Comparison of ENCODE assay signal across 38 cellular contexts in the genomic region with DNA sequence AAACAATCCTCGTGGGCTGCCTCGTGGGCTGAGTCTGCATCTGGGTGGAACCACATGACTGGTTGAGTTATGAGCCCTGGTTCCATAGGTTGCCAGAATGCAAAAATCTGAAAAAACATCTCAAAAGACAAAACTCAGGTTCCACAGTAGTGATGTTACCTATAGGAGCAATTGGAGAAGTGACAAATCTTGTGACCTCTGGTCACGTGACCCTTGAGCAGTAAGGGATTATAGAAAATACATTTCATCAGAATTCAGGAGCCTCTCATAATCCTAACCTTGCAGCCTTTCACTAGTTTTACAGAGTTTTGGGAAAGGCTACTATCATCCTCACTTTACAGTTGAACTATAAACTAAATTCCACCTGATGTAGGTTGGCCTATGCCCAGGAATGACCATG. TPM values are rescaled to one million over a fixed set of nuclear protein-coding genes. Genes with fewer than 3 reads are reported as not detected.
"Had no signal": no experiment of that assay in that cellular context is flagged by ENCODE, and none has a peak within 500 bp of the region (broad histone marks: within the 10 kb centered on the region; RNA-seq: fewer than 3 reads in every experiment).

No MANE protein-coding gene starts in this region.

- H3K27me3 ChIP-seq: adrenal gland, body of pancreas, brain microvascular endothelial cell, breast epithelium had no signal

- H3K27ac ChIP-seq: adrenal gland, body of pancreas, brain microvascular endothelial cell, breast epithelium, VCaP had no signal

- H3K4me3 ChIP-seq: adrenal gland, body of pancreas, breast epithelium had no signal

- H3K36me3 Mint-ChIP-seq: activated CD4-positive, alpha-beta memory T cell treated with anti-CD3 and anti-CD28 coated beads for 36 hours; activated naive CD4-positive, alpha-beta T cell treated with anti-CD3 and anti-CD28 coated beads, Interleukin-2, amount 50 U/mL, for 72 hours; activated naive CD8-positive, alpha-beta T cell treated with anti-CD3 and anti-CD28 coated beads for 36 hours had no signal

- ATAC-seq: activated CD8-positive, alpha-beta T cell treated with anti-CD3 and anti-CD28 coated beads for 36 hours; activated T-cell treated with anti-CD3 and anti-CD28 coated beads, Interleukin-2, amount 50 U/mL, for 4 hours; activated T-helper 17 cell treated with anti-CD3 and anti-CD28 coated beads, Interleukin-2, amount 50 U/mL, for 72 hours; body of pancreas had no signal

- H3K36me3 ChIP-seq: adrenal gland, brain microvascular endothelial cell, breast epithelium had no signal

- H3K27ac Mint-ChIP-seq: activated B cell treated with CpG ODN at 0.5 μM for 24 hours; activated CD4-positive, alpha-beta memory T cell treated with anti-CD3 and anti-CD28 coated beads for 36 hours; activated CD8-positive, alpha-beta T cell treated with anti-CD3 and anti-CD28 coated beads for 36 hours; activated naive CD4-positive, alpha-beta T cell treated with anti-CD3 and anti-CD28 coated beads for 36 hours; activated naive CD4-positive, alpha-beta T cell treated with anti-CD3 and anti-CD28 coated beads, Interleukin-2, amount 50 U/mL, for 72 hours; activated naive CD8-positive, alpha-beta T cell treated with anti-CD3 and anti-CD28 coated beads for 36 hours; activated T-cell treated with anti-CD3 and anti-CD28 coated beads, Interleukin-2, amount 50 U/mL, for 72 hours; activated T-helper 1 cell treated with anti-CD3 and anti-CD28 coated beads, Interleukin-12 subunit alpha, Interleukin-12 subunit beta, Interleukin-2, Interleukin-4 antibody, amounts not matched to agents 30 ng/mL and 10 ng/mL and 1 ng/mL, durations not matched to agents 14 hours and 24 hours and 36 hours; activated T-helper 17 cell treated with anti-CD3 and anti-CD28 coated beads, Interleukin-2, amount 50 U/mL, for 72 hours; T-helper 1 cell treated with Interleukin-12 subunit alpha and Interleukin-12 subunit beta and Interleukin-4 antibody, amounts not matched to agents 30 μg/mL and 1 μg/mL, for 36 hours; T-helper 2 cell treated with Interferon-gamma antibody and Interleukin-4, amounts not matched to agents 5 μg/mL and 100 μg/mL, for 36 hours had no signal

- H3K9me3 Mint-ChIP-seq: activated CD4-positive, alpha-beta memory T cell treated with anti-CD3 and anti-CD28 coated beads for 36 hours; activated CD8-positive, alpha-beta T cell treated with anti-CD3 and anti-CD28 coated beads for 36 hours; activated naive CD4-positive, alpha-beta T cell treated with anti-CD3 and anti-CD28 coated beads for 36 hours; activated naive CD8-positive, alpha-beta T cell treated with anti-CD3 and anti-CD28 coated beads for 36 hours; activated T-cell treated with anti-CD3 and anti-CD28 coated beads, Interleukin-2, amount 50 U/mL, for 4 hours; activated T-cell treated with anti-CD3 and anti-CD28 coated beads, Interleukin-2, amount 50 U/mL, for 72 hours; activated T-helper 1 cell treated with anti-CD3 and anti-CD28 coated beads, Interleukin-12 subunit alpha, Interleukin-12 subunit beta, Interleukin-2, Interleukin-4 antibody, amounts not matched to agents 30 ng/mL and 10 ng/mL and 1 ng/mL, durations not matched to agents 14 hours and 24 hours and 36 hours; activated T-helper 17 cell treated with anti-CD3 and anti-CD28 coated beads, Interleukin-2, amount 50 U/mL, for 72 hours; T-helper 1 cell treated with Interleukin-12 subunit alpha and Interleukin-12 subunit beta and Interleukin-4 antibody, amounts not matched to agents 30 μg/mL and 1 μg/mL, for 36 hours; T-helper 2 cell treated with Interferon-gamma antibody and Interleukin-4, amounts not matched to agents 5 μg/mL and 100 μg/mL, for 36 hours had no signal

- H3K4me1 ChIP-seq: adrenal gland, body of pancreas, breast epithelium had no signal

- FAIRE-seq: astrocyte, TTC549 had no signal

- H3K4me3 Mint-ChIP-seq: activated B cell treated with CpG ODN at 0.5 μM for 24 hours; activated CD4-positive, alpha-beta memory T cell treated with anti-CD3 and anti-CD28 coated beads for 36 hours; activated CD8-positive, alpha-beta T cell treated with anti-CD3 and anti-CD28 coated beads for 36 hours; activated naive CD4-positive, alpha-beta T cell treated with anti-CD3 and anti-CD28 coated beads for 36 hours; activated naive CD8-positive, alpha-beta T cell treated with anti-CD3 and anti-CD28 coated beads for 36 hours; activated T-cell treated with anti-CD3 and anti-CD28 coated beads, Interleukin-2, amount 50 U/mL, for 4 hours; activated T-cell treated with anti-CD3 and anti-CD28 coated beads, Interleukin-2, amount 50 U/mL, for 72 hours; activated T-helper 1 cell treated with anti-CD3 and anti-CD28 coated beads, Interleukin-12 subunit alpha, Interleukin-12 subunit beta, Interleukin-2, Interleukin-4 antibody, amounts not matched to agents 30 ng/mL and 10 ng/mL and 1 ng/mL, durations not matched to agents 14 hours and 24 hours and 36 hours; activated T-helper 17 cell treated with anti-CD3 and anti-CD28 coated beads, Interleukin-2, amount 50 U/mL, for 72 hours; T-helper 1 cell treated with Interleukin-12 subunit alpha and Interleukin-12 subunit beta and Interleukin-4 antibody, amounts not matched to agents 30 μg/mL and 1 μg/mL, for 36 hours; T-helper 2 cell treated with Interferon-gamma antibody and Interleukin-4, amounts not matched to agents 5 μg/mL and 100 μg/mL, for 36 hours had no signal

- DNase-seq: activated B cell treated with CpG ODN at 0.5 μM for 24 hours; activated CD4-positive, alpha-beta memory T cell treated with anti-CD3 and anti-CD28 coated beads for 36 hours; activated CD4-positive, alpha-beta T cell treated with anti-CD3 and anti-CD28 coated beads for 48 hours; activated CD4-positive, alpha-beta T cell treated with anti-CD3 and anti-CD28 coated beads, Interleukin-2, amount 50 U/mL, for 1 hour; activated CD4-positive, alpha-beta T cell treated with anti-CD3 and anti-CD28 coated beads, Interleukin-2, amount 50 U/mL, for 4 hours; activated CD4-positive, CD25-positive, alpha-beta regulatory T cell treated with anti-CD3 and anti-CD28 coated beads, Interleukin-2, amount 50 U/mL, for 72 hours; activated CD8-positive, alpha-beta memory T cell treated with anti-CD3 and anti-CD28 coated beads, Interleukin-2, amount 50 U/mL, for 4 hours; activated effector memory CD4-positive, alpha-beta T cell treated with anti-CD3 and anti-CD28 coated beads, Interleukin-2, amount 50 U/mL, for 16 hours; activated gamma-delta T cell treated with Interleukin-2 at 50 U/mL for 16 hours; activated naive CD4-positive, alpha-beta T cell; activated naive CD4-positive, alpha-beta T cell treated with anti-CD3 and anti-CD28 coated beads for 36 hours; activated naive CD4-positive, alpha-beta T cell treated with anti-CD3 and anti-CD28 coated beads, Interleukin-2, amount 50 U/mL, for 16 hours; activated naive CD8-positive, alpha-beta T cell treated with anti-CD3 and anti-CD28 coated beads for 36 hours; activated T-cell treated with anti-CD3 and anti-CD28 coated beads for 4 hours; activated T-cell treated with anti-CD3 and anti-CD28 coated beads, Interleukin-2, amount 50 U/mL, for 1 hour; activated T-cell treated with anti-CD3 and anti-CD28 coated beads, Interleukin-2, amount 50 U/mL, for 4 hours; adrenal gland; amniotic stem cell; aorta; body of pancreas; brain microvascular endothelial cell; central memory CD4-positive, alpha-beta T cell; SW 1271; T-helper 1 cell; T-helper 9 cell had no signal

- H3K9me3 ChIP-seq: adrenal gland, body of pancreas, breast epithelium had no signal

- H3K27me3 Mint-ChIP-seq: activated CD4-positive, alpha-beta memory T cell treated with anti-CD3 and anti-CD28 coated beads for 36 hours; activated CD8-positive, alpha-beta T cell treated with anti-CD3 and anti-CD28 coated beads for 36 hours; activated naive CD8-positive, alpha-beta T cell treated with anti-CD3 and anti-CD28 coated beads for 36 hours; activated T-helper 17 cell treated with anti-CD3 and anti-CD28 coated beads, Interleukin-2, amount 50 U/mL, for 72 hours had no signal

RNA-seq across cellular contexts. Expression of gene RNASE3, which starts 12.5 kb away (rescaled TPM):
- total RNA-seq: activated B cell treated with CpG ODN at 0.5 μM for 24 hours; activated CD4-positive, alpha-beta memory T cell treated with anti-CD3 and anti-CD28 coated beads for 36 hours; activated CD8-positive, alpha-beta memory T cell treated with anti-CD3 and anti-CD28 coated beads for 36 hours; activated CD8-positive, alpha-beta T cell treated with anti-CD3 and anti-CD28 coated beads for 36 hours; activated naive CD4-positive, alpha-beta T cell treated with anti-CD3 and anti-CD28 coated beads for 36 hours; activated naive CD4-positive, alpha-beta T cell treated with anti-CD3 and anti-CD28 coated beads, Interleukin-2, amount 50 U/mL, for 72 hours; activated naive CD8-positive, alpha-beta T cell treated with anti-CD3 and anti-CD28 coated beads for 36 hours; activated T-cell treated with anti-CD3 and anti-CD28 coated beads, Interleukin-2, amount 50 U/mL, for 4 hours; activated T-cell treated with anti-CD3 and anti-CD28 coated beads, Interleukin-2, amount 50 U/mL, for 72 hours; activated T-helper 1 cell treated with anti-CD3 and anti-CD28 coated beads, Interleukin-12 subunit alpha, Interleukin-12 subunit beta, Interleukin-2, Interleukin-4 antibody, amounts not matched to agents 30 ng/mL and 10 ng/mL and 1 ng/mL, durations not matched to agents 14 hours and 24 hours and 36 hours; activated T-helper 17 cell treated with anti-CD3 and anti-CD28 coated beads, Interleukin-2, amount 50 U/mL, for 72 hours; astrocyte; body of pancreas; breast epithelium; cardiac septum had no signal
- polyA plus RNA-seq: aorta had no signal
